Comparison of ENCODE assay signal across 1 cellular context in the genomic region with DNA sequence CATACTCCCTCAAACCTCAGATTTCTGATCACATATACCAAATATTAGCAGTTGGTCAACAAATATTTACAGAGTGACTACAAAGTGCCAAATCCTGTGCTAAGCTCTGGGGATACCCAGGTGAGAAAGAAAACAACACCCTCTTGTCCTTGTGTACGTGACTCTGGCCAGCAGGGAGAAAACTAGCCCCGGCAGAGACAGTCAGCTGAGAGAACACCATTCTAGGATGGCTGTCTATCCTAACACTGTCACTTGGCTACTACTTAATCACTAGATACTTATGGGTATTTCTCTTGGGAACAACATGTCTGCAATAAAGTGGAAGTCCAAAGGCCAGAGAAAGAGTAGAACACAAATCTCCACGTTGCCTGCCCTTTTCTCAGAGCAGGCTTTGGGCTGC.
TF ChIP-seq lines count a peak whose summit lies in the region.

No MANE protein-coding gene starts in this region.

TF ChIP-seq in HepG2, 621 proteins besides CTCF, POLR2A, EP300 and RAD21 (continued from another document):
- TF ChIP-seq ARID5B (CRISPR knock-in tag; IDR thresholded peaks at IDR 0.05): peak; percentile 59; the same call in 1 of the 2 replicates
- TF ChIP-seq KAT8 (CRISPR knock-in tag; IDR thresholded peaks at IDR 0.05): no peak
- TF ChIP-seq, protein P1, sequence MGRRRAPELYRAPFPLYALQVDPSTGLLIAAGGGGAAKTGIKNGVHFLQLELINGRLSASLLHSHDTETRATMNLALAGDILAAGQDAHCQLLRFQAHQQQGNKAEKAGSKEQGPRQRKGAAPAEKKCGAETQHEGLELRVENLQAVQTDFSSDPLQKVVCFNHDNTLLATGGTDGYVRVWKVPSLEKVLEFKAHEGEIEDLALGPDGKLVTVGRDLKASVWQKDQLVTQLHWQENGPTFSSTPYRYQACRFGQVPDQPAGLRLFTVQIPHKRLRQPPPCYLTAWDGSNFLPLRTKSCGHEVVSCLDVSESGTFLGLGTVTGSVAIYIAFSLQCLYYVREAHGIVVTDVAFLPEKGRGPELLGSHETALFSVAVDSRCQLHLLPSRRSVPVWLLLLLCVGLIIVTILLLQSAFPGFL (CRISPR knock-in tag; IDR thresholded peaks at IDR 0.05): no peak
- 0 out of 2 replicates have a peak, but pooled peaks have one; percentile 14 for TF ChIP-seq FOXJ3 (CRISPR knock-in tag; IDR thresholded peaks at IDR 0.05; ENCODE audit: borderline replicate concordance)
- TF ChIP-seq, protein P2, sequence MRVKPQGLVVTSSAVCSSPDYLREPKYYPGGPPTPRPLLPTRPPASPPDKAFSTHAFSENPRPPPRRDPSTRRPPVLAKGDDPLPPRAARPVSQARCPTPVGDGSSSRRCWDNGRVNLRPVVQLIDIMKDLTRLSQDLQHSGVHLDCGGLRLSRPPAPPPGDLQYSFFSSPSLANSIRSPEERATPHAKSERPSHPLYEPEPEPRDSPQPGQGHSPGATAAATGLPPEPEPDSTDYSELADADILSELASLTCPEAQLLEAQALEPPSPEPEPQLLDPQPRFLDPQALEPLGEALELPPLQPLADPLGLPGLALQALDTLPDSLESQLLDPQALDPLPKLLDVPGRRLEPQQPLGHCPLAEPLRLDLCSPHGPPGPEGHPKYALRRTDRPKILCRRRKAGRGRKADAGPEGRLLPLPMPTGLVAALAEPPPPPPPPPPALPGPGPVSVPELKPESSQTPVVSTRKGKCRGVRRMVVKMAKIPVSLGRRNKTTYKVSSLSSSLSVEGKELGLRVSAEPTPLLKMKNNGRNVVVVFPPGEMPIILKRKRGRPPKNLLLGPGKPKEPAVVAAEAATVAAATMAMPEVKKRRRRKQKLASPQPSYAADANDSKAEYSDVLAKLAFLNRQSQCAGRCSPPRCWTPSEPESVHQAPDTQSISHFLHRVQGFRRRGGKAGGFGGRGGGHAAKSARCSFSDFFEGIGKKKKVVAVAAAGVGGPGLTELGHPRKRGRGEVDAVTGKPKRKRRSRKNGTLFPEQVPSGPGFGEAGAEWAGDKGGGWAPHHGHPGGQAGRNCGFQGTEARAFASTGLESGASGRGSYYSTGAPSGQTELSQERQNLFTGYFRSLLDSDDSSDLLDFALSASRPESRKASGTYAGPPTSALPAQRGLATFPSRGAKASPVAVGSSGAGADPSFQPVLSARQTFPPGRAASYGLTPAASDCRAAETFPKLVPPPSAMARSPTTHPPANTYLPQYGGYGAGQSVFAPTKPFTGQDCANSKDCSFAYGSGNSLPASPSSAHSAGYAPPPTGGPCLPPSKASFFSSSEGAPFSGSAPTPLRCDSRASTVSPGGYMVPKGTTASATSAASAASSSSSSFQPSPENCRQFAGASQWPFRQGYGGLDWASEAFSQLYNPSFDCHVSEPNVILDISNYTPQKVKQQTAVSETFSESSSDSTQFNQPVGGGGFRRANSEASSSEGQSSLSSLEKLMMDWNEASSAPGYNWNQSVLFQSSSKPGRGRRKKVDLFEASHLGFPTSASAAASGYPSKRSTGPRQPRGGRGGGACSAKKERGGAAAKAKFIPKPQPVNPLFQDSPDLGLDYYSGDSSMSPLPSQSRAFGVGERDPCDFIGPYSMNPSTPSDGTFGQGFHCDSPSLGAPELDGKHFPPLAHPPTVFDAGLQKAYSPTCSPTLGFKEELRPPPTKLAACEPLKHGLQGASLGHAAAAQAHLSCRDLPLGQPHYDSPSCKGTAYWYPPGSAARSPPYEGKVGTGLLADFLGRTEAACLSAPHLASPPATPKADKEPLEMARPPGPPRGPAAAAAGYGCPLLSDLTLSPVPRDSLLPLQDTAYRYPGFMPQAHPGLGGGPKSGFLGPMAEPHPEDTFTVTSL (CRISPR knock-in tag; IDR thresholded peaks at IDR 0.05; ENCODE audit: borderline replicate concordance): peak; percentile 79; the same call in 1 of the 2 replicates
- TF ChIP-seq IKZF1 (IDR thresholded peaks at IDR 0.05): no peak
- TF ChIP-seq ZFP37 (CRISPR knock-in tag; IDR thresholded peaks at IDR 0.05; ENCODE audit: borderline replicate concordance): no peak
- no peak for TF ChIP-seq ZNF549 (CRISPR knock-in tag; IDR thresholded peaks at IDR 0.05)
- no peak for TF ChIP-seq ZMAT3 (CRISPR knock-in tag; conservative IDR thresholded peaks at IDR 0.05)
- TF ChIP-seq FOXP4 (CRISPR knock-in tag; IDR thresholded peaks at IDR 0.05): peak; percentile 65; the same call in 1 of the 2 replicates
- TF ChIP-seq SAP130 (CRISPR knock-in tag; IDR thresholded peaks at IDR 0.05; ENCODE audit: low read depth): peak; percentile 15; the same call in 1 of the 2 replicates
- TF ChIP-seq, protein P3, sequence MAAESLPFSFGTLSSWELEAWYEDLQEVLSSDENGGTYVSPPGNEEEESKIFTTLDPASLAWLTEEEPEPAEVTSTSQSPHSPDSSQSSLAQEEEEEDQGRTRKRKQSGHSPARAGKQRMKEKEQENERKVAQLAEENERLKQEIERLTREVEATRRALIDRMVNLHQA (CRISPR knock-in tag; IDR thresholded peaks at IDR 0.05): no peak
- TF ChIP-seq, protein P4, sequence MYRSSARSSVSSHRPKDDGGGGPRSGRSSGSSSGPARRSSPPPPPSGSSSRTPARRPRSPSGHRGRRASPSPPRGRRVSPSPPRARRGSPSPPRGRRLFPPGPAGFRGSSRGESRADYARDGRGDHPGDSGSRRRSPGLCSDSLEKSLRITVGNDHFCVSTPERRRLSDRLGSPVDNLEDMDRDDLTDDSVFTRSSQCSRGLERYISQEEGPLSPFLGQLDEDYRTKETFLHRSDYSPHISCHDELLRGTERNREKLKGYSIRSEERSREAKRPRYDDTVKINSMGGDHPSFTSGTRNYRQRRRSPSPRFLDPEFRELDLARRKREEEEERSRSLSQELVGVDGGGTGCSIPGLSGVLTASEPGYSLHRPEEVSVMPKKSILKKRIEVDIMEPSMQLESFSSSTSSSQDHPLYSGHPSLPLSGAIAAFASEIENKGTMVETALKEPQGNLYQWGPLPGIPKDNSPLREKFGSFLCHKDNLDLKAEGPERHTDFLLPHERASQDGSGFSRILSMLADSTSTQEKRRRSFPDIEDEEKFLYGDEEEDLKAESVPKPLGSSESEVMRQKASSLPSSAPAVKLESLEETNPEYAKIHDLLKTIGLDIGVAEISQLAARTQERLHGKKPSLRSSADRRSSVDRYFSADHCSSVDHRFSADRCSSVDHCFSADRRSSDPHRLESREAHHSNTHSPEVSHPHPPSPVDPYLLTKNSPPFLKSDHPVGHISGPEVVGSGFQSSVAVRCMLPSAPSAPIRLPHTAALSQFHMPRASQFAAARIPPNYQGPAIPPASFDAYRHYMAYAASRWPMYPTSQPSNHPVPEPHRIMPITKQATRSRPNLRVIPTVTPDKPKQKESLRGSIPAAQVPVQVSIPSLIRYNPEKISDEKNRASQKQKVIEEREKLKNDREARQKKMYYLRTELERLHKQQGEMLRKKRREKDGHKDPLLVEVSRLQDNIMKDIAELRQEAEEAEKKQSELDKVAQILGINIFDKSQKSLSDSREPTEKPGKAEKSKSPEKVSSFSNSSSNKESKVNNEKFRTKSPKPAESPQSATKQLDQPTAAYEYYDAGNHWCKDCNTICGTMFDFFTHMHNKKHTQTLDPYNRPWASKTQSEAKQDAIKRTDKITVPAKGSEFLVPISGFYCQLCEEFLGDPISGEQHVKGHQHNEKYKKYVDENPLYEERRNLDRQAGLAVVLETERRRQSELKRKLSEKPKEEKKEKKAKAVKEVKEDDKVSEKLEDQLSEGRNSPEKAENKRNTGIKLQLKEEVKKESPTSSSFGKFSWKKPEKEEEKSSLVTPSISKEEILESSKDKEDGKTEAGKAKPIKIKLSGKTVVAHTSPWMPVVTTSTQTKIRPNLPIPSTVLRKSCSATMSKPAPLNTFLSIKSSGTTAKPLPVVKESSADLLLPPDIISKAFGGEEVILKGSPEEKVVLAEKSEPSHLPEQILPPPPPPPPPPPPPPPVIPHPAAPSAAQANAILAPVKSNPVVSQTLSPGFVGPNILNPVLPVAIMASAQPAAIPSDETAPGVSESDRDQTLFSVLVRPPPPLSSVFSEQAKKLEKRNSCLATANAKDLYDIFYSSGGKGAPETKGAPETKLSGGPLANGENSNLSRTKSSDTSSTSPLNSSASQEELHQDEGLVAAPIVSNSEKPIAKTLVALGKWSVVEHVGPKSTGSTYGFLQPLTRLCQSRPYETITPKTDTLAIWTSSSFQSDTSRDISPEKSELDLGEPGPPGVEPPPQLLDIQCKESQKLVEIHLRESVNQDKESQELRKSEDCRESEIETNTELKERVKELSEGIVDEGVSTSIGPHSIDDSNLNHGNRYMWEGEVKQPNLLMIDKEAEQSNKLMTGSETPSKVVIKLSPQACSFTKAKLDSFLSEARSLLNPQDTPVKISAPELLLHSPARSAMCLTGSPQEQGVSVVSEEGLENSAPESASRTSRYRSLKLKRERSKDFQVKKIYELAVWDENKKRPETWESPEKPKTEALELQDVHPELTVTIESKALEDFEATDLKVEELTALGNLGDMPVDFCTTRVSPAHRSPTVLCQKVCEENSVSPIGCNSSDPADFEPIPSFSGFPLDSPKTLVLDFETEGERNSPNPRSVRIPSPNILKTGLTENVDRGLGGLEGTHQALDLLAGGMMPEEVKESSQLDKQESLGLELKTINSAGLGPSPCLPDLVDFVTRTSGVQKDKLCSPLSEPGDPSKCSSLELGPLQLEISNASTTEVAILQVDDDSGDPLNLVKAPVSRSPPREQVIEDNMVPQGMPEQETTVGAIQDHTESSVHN (CRISPR knock-in tag; IDR thresholded peaks at IDR 0.05): no peak
